ENCODE assay signal across 12 cellular contexts in the genomic region with DNA sequence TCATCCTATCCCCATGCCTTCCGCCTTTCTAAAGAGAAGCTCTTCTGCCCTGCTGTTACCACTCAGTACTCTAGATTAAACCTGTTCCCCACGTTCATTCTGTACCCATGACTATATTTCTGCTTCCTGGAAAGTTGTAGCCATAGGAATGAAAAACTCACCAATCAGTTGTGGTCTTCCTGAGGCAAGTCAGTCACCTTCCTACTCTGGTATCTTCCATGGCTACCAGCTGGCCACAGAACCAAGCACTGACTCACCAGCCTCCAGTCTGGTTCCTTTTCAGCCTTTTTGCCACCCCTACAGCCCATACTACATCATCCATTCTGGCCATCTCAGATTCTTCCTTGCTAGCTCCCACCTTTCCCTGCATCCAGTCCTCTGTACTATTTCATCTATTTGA. TPM values are rescaled to one million over a fixed set of nuclear protein-coding genes. Genes with fewer than 3 reads are reported as not detected.
A peak's percentile ranks its signal among the peaks of the same experiment; 100 is the strongest.
DNase-seq lines count a peak whose midpoint lies in the region; ATAC-seq and FAIRE-seq lines count a peak whose summit lies in the region.
"Had no signal": no experiment of that assay in that cellular context is flagged by ENCODE, and none has a peak within 500 bp of the region (broad histone marks: within the 10 kb centered on the region; RNA-seq: fewer than 3 reads in every experiment).

No MANE protein-coding gene starts in this region.

- peak; percentile 21 for ATAC-seq in esophagus mucosa
- ATAC-seq: stimulated activated memory B cell treated with anti-CD40 and anti-IgM and Interleukin-4, amounts not matched to agents 10 μg/mL and 1 μg/mL and 100 μg/mL, for 72 hours; T-cell had no signal

- peak; percentile 68 for FAIRE-seq in RCC 7860 (lab: Jason Lieb, UNC)

- DNase-seq in EL (peak; percentile 75), RCC 7860 (ENCODE audit: low spot score) (peak; percentile 89), pulmonary artery endothelial cell (ENCODE audit: low read depth, low spot score) (peak; percentile 51), SK-N-DZ (ENCODE audit: low spot score) (no peak), NCI-H2081 (lab: John Stamatoyannopoulos, UW) (no peak), NCI-H2107 treated with DMSO at 0.1 percent for 48 hours (lab: John Stamatoyannopoulos, UW; ENCODE audit: unreplicated experiment) (no peak)
- no peak for DNase-seq in activated CD8-positive, alpha-beta memory T cell treated with anti-CD3 and anti-CD28 coated beads for 24 hours
- DNase-seq: effector CD4-positive, alpha-beta T cell; NCI-H510A treated with DMSO at 0.1 percent for 48 hours; T-cell had no signal

RNA-seq across cellular contexts. Expression of a gene that starts 46.4 kb away (rescaled TPM):
- total RNA-seq in esophagus mucosa (7.9 TPM), pulmonary artery endothelial cell (44.4 and 55.1 TPM in 2 replicates)
- 11.8 and 21.0 TPM in 2 replicates for polyA plus RNA-seq in SK-N-DZ (2014; cell fraction: cytosol; rRNA removed)
- 42.9 and 51.7 TPM in 2 replicates for polyA plus RNA-seq in SK-N-DZ (2014; cell fraction: nucleus; rRNA removed)

Comparison
In these comparisons a context has a peak if more than half of its experiments do, and no peak if none do; other contexts are left out.
1. DNase-seq: peak in EL (single experiment), RCC 7860 (single experiment) and pulmonary artery endothelial cell (single experiment); none in activated CD8-positive, alpha-beta memory T cell treated with anti-CD3 and anti-CD28 coated beads for 24 hours (single experiment), SK-N-DZ (single experiment), NCI-H2081 (0 of 2) and NCI-H2107 treated with DMSO at 0.1 percent for 48 hours (single experiment).